11 cellular contexts compared by ENCODE assay signal in genomic region chr6:2911171-2911570, GRCh38. TPM values are rescaled to one million over a fixed set of nuclear protein-coding genes. Genes with fewer than 3 reads are reported as not detected.
A peak's percentile ranks its signal among the peaks of the same experiment; 100 is the strongest.
DNase-seq lines count a peak whose midpoint lies in the region; ATAC-seq and TF ChIP-seq lines count a peak whose summit lies in the region.
"Had no signal": no experiment of that assay in that cellular context is flagged by ENCODE, and none has a peak within 500 bp of the region (broad histone marks: within the 10 kb centered on the region; RNA-seq: fewer than 3 reads in every experiment).

No MANE protein-coding gene starts in this region.

- peak; percentile 54 for ATAC-seq in GM19397 (IDR thresholded peaks at IDR 0.05; ENCODE audit: unreplicated experiment)
- ATAC-seq in HG02798 (IDR thresholded peaks at IDR 0.05; ENCODE audit: poor library complexity, unreplicated experiment): peak; percentile 66
- ATAC-seq in foreskin keratinocyte: no peak

- no peak overlapping the region for H3K4me3 Mint-ChIP-seq in mesothelial cell of epicardium

- H3K9me3 ChIP-seq in OCI-LY1 (ENCODE audit: low read length): no peaks in the 10 kb centered on the region
- H3K9me3 ChIP-seq: pancreas had no signal

- H3K4me1 ChIP-seq in OCI-LY1 (ENCODE audit: insufficient read depth, low read length, severe bottlenecking) (peaks cover 43% of the 10 kb centered on the region), foreskin keratinocyte (peaks cover 5% of the 10 kb centered on the region)
- H3K4me1 ChIP-seq: pancreas had no signal

- H3K9me2 ChIP-seq in OCI-LY1 (ENCODE audit: low read depth, low read length): no peaks in the 10 kb centered on the region

- H3K79me2 ChIP-seq in OCI-LY1 (ENCODE audit: insufficient read depth, low read length): no peaks in the 10 kb centered on the region

- H3K4me2 ChIP-seq in OCI-LY1 (ENCODE audit: low read length): peak overlapping the region; percentile 65

- peak overlapping the region; percentile 34 for H3K4me3 ChIP-seq in OCI-LY1 (ENCODE audit: low read depth, low read length, poor library complexity, severe bottlenecking)
- H3K4me3 ChIP-seq: lung, pancreas had no signal

- no peaks in the 10 kb centered on the region for H3K36me3 Mint-ChIP-seq in mesothelial cell of epicardium

- peak overlapping the region; percentile 58 for H3K9ac ChIP-seq in OCI-LY1 (ENCODE audit: low read length)

- no peak overlapping the region for H2AFZ ChIP-seq in OCI-LY1 (ENCODE audit: low read length)

- H3K27me3 ChIP-seq in OCI-LY1 (ENCODE audit: insufficient read depth, low read length) (no peaks in the 10 kb centered on the region), foreskin keratinocyte (no peaks in the 10 kb centered on the region)
- H3K27me3 ChIP-seq: pancreas had no signal

- H3K4me1 Mint-ChIP-seq in mesothelial cell of epicardium: peaks cover 30% of the 10 kb centered on the region

- H3K27ac ChIP-seq in OCI-LY1 (ENCODE audit: low read depth, low read length, poor library complexity, severe bottlenecking) (peak overlapping the region; percentile 97), foreskin keratinocyte (no peak overlapping the region)
- H3K27ac ChIP-seq: pancreas, RWPE1 had no signal

- no peaks in the 10 kb centered on the region for H3K36me3 ChIP-seq in OCI-LY1 (ENCODE audit: insufficient read depth, low read length)
- H3K36me3 ChIP-seq: pancreas had no signal

- H4K20me1 ChIP-seq in OCI-LY1 (ENCODE audit: insufficient read depth, low read length): no peaks in the 10 kb centered on the region

- peaks cover 17% of the 10 kb centered on the region; the same call in 1 of the 2 replicates for H3F3A ChIP-seq in OCI-LY1 (ENCODE audit: insufficient read depth, low read length)

- H3K27ac Mint-ChIP-seq in mesothelial cell of epicardium: peak overlapping the region; percentile 27

- H3K27me3 Mint-ChIP-seq in mesothelial cell of epicardium (ENCODE audit: low read depth): no peaks in the 10 kb centered on the region

- TF ChIP-seq CTCF in OCI-LY1 (IDR thresholded peaks at IDR 0.05; ENCODE audit: low read length) (no peak), mesothelial cell of epicardium (IDR thresholded peaks at IDR 0.05; ENCODE audit: unreplicated experiment) (no peak), foreskin keratinocyte (conservative IDR thresholded peaks at IDR 0.05) (no peak)

- DNase-seq in mesothelial cell of epicardium (ENCODE audit: low spot score in 2 of 2, unreplicated experiment in 2 of 2) (no peak), superior temporal gyrus (ENCODE audit: extremely low spot score) (no peak), foreskin keratinocyte (no peak), midbrain (lab: John Stamatoyannopoulos, UW) (no peak)
- DNase-seq: activated CD8-positive, alpha-beta memory T cell treated with anti-CD3 and anti-CD28 coated beads, Interleukin-2, amount 50 U/mL, for 48 hours had no signal

- no peaks in the 10 kb centered on the region for H3K9me3 Mint-ChIP-seq in mesothelial cell of epicardium

RNA-seq across cellular contexts. Expression of gene SERPINB9, which starts 8.1 kb away (rescaled TPM):
- total RNA-seq in mesothelial cell of epicardium (28.2 to 30.9 TPM (median 30.6 TPM) in 3 replicates), foreskin keratinocyte (0.07 and 0.31 TPM in 2 replicates)
- 0.08 and 0.11 TPM in 2 replicates for polyA plus RNA-seq in foreskin keratinocyte

Comparison
In these comparisons a context has a peak if more than half of its experiments do, and no peak if none do; other contexts are left out.
1. RNA of gene SERPINB9, which starts 8.1 kb away (total RNA-seq): 28.2 to 30.9 TPM in mesothelial cell of epicardium; 0.07 to 0.31 TPM in foreskin keratinocyte; every median in the first group is over 10 times any median in the second.